ENCODE assay signal across 14 cellular contexts in genomic region chr1:55140137-55140536, GRCh38.
DNase-seq lines count a peak whose midpoint lies in the region; ATAC-seq and TF ChIP-seq lines count a peak whose summit lies in the region.
"Had no signal": no experiment of that assay in that cellular context is flagged by ENCODE, and none has a peak within 500 bp of the region (broad histone marks: within the 10 kb centered on the region; RNA-seq: fewer than 3 reads in every experiment).

No MANE protein-coding gene starts in this region.

- peaks cover 37 to 38% of the 10 kb centered on the region in 2 experiments for H3K36me3 ChIP-seq in HCT116 (ENCODE audit: control insufficient read depth in 1 of 2, insufficient read depth in 2 of 2, low read length in 2 of 2)

- H3K9me3 ChIP-seq in HCT116 (ENCODE audit: control insufficient read depth in 1 of 2, insufficient read depth in 1 of 2, low read depth in 1 of 2, low read length in 2 of 2) = no peaks in the 10 kb centered on the region
- H3K9me3 ChIP-seq: adrenal gland, lower lobe of right lung, mucosa of descending colon, upper lobe of left lung had no signal

- BruUV-seq in HCT116 (replicated peaks; lab: Mats Ljungman, UMichigan) = no TSS peak

- TF ChIP-seq CTCF in HCT116 (IDR thresholded peaks at IDR 0.05 in 2 of 3, conservative IDR thresholded peaks at IDR 0.05 in 1 of 3; ENCODE audit: borderline replicate concordance in 1 of 3, insufficient read depth in 1 of 3, low read depth in 2 of 3, low read length in 2 of 3) = no peak
- TF ChIP-seq CTCF in fibroblast of pulmonary artery (IDR thresholded peaks at IDR 0.05; ENCODE audit: low read length, missing control alignments) = no peak
- no peak for TF ChIP-seq CTCF in GM10266 (IDR thresholded peaks at IDR 0.05; ENCODE audit: control insufficient read depth, insufficient read depth, low read depth, missing control alignments)

- no peaks in the 10 kb centered on the region for H3K27me3 ChIP-seq in HCT116 (ENCODE audit: insufficient read depth, low read length)
- H3K27me3 ChIP-seq: adrenal gland; BLaER1 treated with 17β-estradiol and CSF1 and Interleukin-3, amounts not matched to agents 10 nM and 100 nM; brain microvascular endothelial cell; upper lobe of left lung had no signal

- intact Hi-C loops in HCT116 (cut with micrococcal nuclease) = loop anchor here (1.0 to 10.0 kb wide), 5 partner anchors 72 to 1575 kb away; no protein-coding TSS in a partner anchor

- no peak overlapping the region for H3K27ac ChIP-seq in HCT116 (ENCODE audit: low read depth, low read length)
- H3K27ac ChIP-seq: adrenal gland; BLaER1 treated with 17β-estradiol and CSF1 and Interleukin-3, amounts not matched to agents 10 nM and 100 nM; brain microvascular endothelial cell; lower lobe of right lung; upper lobe of left lung had no signal

- RAD21 ChIA-PET in HCT116 (lab: Charles Lee; ENCODE audit: low non-redundant PET in 1 of 2, low total read pairs in 2 of 2, uncharacterized antibody in 2 of 2, unreplicated experiment in 2 of 2) = no interaction called here

- no peak overlapping the region for H2AFZ ChIP-seq in HCT116 (ENCODE audit: low read depth, low read length, poor library complexity, severe bottlenecking)

- no peak for TF ChIP-seq POLR2A in HCT116 (IDR thresholded peaks at IDR 0.05; ENCODE audit: borderline replicate concordance, extremely low read depth, insufficient read depth, insufficient read length)

- no peak overlapping the region for H3K4me2 ChIP-seq in HCT116 (ENCODE audit: low read length)
- H3K4me2 ChIP-seq: BLaER1 treated with 17β-estradiol and CSF1 and Interleukin-3, amounts not matched to agents 10 nM and 100 nM had no signal

- no peaks in the 10 kb centered on the region for H3K27me3 Mint-ChIP-seq in activated naive CD4-positive, alpha-beta T cell treated with anti-CD3 and anti-CD28 coated beads, Interleukin-2, amount 50 U/mL, for 24 hours

- TF ChIP-seq RAD21 in HCT116 (IDR thresholded peaks at IDR 0.05; ENCODE audit: low read depth) = no peak

- H3K36me3 Mint-ChIP-seq in activated naive CD4-positive, alpha-beta T cell treated with anti-CD3 and anti-CD28 coated beads, Interleukin-2, amount 50 U/mL, for 24 hours = peaks cover 7% of the 10 kb centered on the region
- H3K36me3 Mint-ChIP-seq in stimulated activated effector memory CD8-positive, alpha-beta T cell treated with anti-CD3 and anti-CD28 coated beads, Interleukin-12 subunit alpha, Interleukin-12 subunit beta, amount 100 ng/mL, for 72 hours = no peaks in the 10 kb centered on the region

- no peak overlapping the region for H3K9ac ChIP-seq in HCT116 (ENCODE audit: low read length)
- H3K9ac ChIP-seq: BLaER1 treated with 17β-estradiol and CSF1 and Interleukin-3, amounts not matched to agents 10 nM and 100 nM had no signal

- H3K4me1 ChIP-seq in HCT116 (ENCODE audit: control insufficient read depth in 1 of 2, insufficient read depth in 2 of 2, low read length in 2 of 2) = no peaks in the 10 kb centered on the region
- H3K4me1 ChIP-seq: lower lobe of right lung had no signal

- no peaks in the 10 kb centered on the region for H3K9me3 Mint-ChIP-seq in activated naive CD4-positive, alpha-beta T cell treated with anti-CD3 and anti-CD28 coated beads, Interleukin-2, amount 50 U/mL, for 24 hours
- no peaks in the 10 kb centered on the region for H3K9me3 Mint-ChIP-seq in stimulated activated effector memory CD8-positive, alpha-beta T cell treated with anti-CD3 and anti-CD28 coated beads, Interleukin-12 subunit alpha, Interleukin-12 subunit beta, amount 100 ng/mL, for 72 hours

- peak overlapping the region; percentile 76 for H3K27ac Mint-ChIP-seq in activated naive CD4-positive, alpha-beta T cell treated with anti-CD3 and anti-CD28 coated beads, Interleukin-2, amount 50 U/mL, for 24 hours
- H3K27ac Mint-ChIP-seq in stimulated activated effector memory CD8-positive, alpha-beta T cell treated with anti-CD3 and anti-CD28 coated beads, Interleukin-12 subunit alpha, Interleukin-12 subunit beta, amount 100 ng/mL, for 72 hours = peak overlapping the region; percentile 45

- no peaks in the 10 kb centered on the region for H3K9me2 ChIP-seq in HCT116 (ENCODE audit: insufficient read depth)

- no peaks in the 10 kb centered on the region for H4K20me1 ChIP-seq in HCT116 (ENCODE audit: insufficient read depth)

- peak; percentile 10; the same call in 1 of the 2 replicates for ATAC-seq in HCT116
- no peak for ATAC-seq in stimulated activated effector memory CD8-positive, alpha-beta T cell treated with anti-CD3 and anti-CD28 coated beads, Interleukin-12 subunit alpha, Interleukin-12 subunit beta, amount 100 ng/mL, for 72 hours

- POLR2A ChIA-PET in HCT116 (lab: Charles Lee) = no interaction called here

- peaks cover 11% of the 10 kb centered on the region for H3K4me1 Mint-ChIP-seq in activated naive CD4-positive, alpha-beta T cell treated with anti-CD3 and anti-CD28 coated beads, Interleukin-2, amount 50 U/mL, for 24 hours
- H3K4me1 Mint-ChIP-seq in stimulated activated effector memory CD8-positive, alpha-beta T cell treated with anti-CD3 and anti-CD28 coated beads, Interleukin-12 subunit alpha, Interleukin-12 subunit beta, amount 100 ng/mL, for 72 hours = peaks cover 5% of the 10 kb centered on the region

- CTCF ChIA-PET in HCT116 (lab: Charles Lee) = interaction anchor here (1.5 kb wide), 1 partner anchor 137 kb away, joined by 3 read pairs; no protein-coding TSS in a partner anchor

- H3K4me3 Mint-ChIP-seq in activated naive CD4-positive, alpha-beta T cell treated with anti-CD3 and anti-CD28 coated beads, Interleukin-2, amount 50 U/mL, for 24 hours = no peak overlapping the region
- no peak overlapping the region for H3K4me3 Mint-ChIP-seq in stimulated activated effector memory CD8-positive, alpha-beta T cell treated with anti-CD3 and anti-CD28 coated beads, Interleukin-12 subunit alpha, Interleukin-12 subunit beta, amount 100 ng/mL, for 72 hours

- H3K4me3 ChIP-seq in HCT116 (replicated peaks in 1 of 2; ENCODE audit: low read depth in 1 of 2, low read length in 2 of 2) (no peak overlapping the region), fibroblast of pulmonary artery (replicated peaks; ENCODE audit: low read depth, low read length) (no peak overlapping the region)
- H3K4me3 ChIP-seq: adrenal gland; BLaER1 treated with 17β-estradiol and CSF1 and Interleukin-3, amounts not matched to agents 10 nM and 100 nM; lower lobe of right lung; mucosa of descending colon; upper lobe of left lung had no signal

- DNase-seq in activated naive CD4-positive, alpha-beta T cell (lab: John Stamatoyannopoulos, UW) = no peak
- DNase-seq in HCT116 (ENCODE audit: low read depth, low spot score) (no peak), fibroblast of pulmonary artery (ENCODE audit: low read depth) (peak; percentile 7), globus pallidus (ENCODE audit: low spot score) (no peak), dedifferentiated amniotic fluid mesenchymal stem cell (ENCODE audit: extremely low spot score) (no peak), GM10266 (ENCODE audit: extremely low spot score) (no peak)
- DNase-seq in stimulated activated effector memory CD8-positive, alpha-beta T cell treated with anti-CD3 and anti-CD28 coated beads, Interleukin-12 subunit alpha, Interleukin-12 subunit beta, amount 100 ng/mL, for 72 hours (ENCODE audit: low spot score in 2 of 2) = no peak
- DNase-seq: lower lobe of right lung had no signal

- no peaks in the 10 kb centered on the region for H3K79me2 ChIP-seq in HCT116 (ENCODE audit: insufficient read depth, low read length)

TF ChIP-seq in HCT116, 20 proteins besides CTCF, POLR2A, EP300 and RAD21:
- no peak for TF ChIP-seq POLR2AphosphoS5 (IDR thresholded peaks at IDR 0.05; ENCODE audit: low read depth, low read length)
- TF ChIP-seq ZFX (IDR thresholded peaks at IDR 0.05) = no peak
- no peak for TF ChIP-seq EGR1 (IDR thresholded peaks at IDR 0.05; ENCODE audit: low read depth)
